In genomic region chr5:87780831-87781760, GRCh38 we compare ENCODE assay signal across 8 cellular contexts.
DNase-seq lines count a peak whose midpoint lies in the region; ATAC-seq, FAIRE-seq and TF ChIP-seq lines count a peak whose summit lies in the region.

No MANE protein-coding gene starts in this region.

- H3K4me1 ChIP-seq in CD4-positive, alpha-beta memory T cell (ENCODE audit: insufficient read depth, low read length), result no peaks in the 10 kb centered on the region
- H3K4me1 ChIP-seq in colonic mucosa (no peaks in the 10 kb centered on the region), HepG2 (ENCODE audit: insufficient read depth, low read length) (no peaks in the 10 kb centered on the region)

- H3K36me3 Mint-ChIP-seq in CD4-positive, alpha-beta memory T cell, result no peaks in the 10 kb centered on the region

- ATAC-seq in GM19455 (IDR thresholded peaks at IDR 0.05; ENCODE audit: unreplicated experiment) (peak; percentile 100), HG03558 (IDR thresholded peaks at IDR 0.05; ENCODE audit: extremely low read depth, unreplicated experiment) (peak; percentile 95), HepG2 (peak; percentile 100)

- no peaks in the 10 kb centered on the region for H4K20me1 ChIP-seq in HepG2 (ENCODE audit: insufficient read depth, low read length)

- no peak overlapping the region for H3K4me3 Mint-ChIP-seq in CD4-positive, alpha-beta memory T cell

- peak; percentile 84 for TF ChIP-seq RAD21 in HepG2 (CRISPR knock-in tag; IDR thresholded peaks at IDR 0.05)

- no TSS peak for BruUV-seq in HepG2 (replicated peaks; lab: Mats Ljungman, UMichigan)

- no peak for TF ChIP-seq EP300 in HepG2 (IDR thresholded peaks at IDR 0.05; ENCODE audit: low read depth in 2 of 2, low read length in 2 of 2)
- no peak for TF ChIP-seq EP300 in HepG2 (CRISPR knock-in tag; IDR thresholded peaks at IDR 0.05; ENCODE audit: borderline replicate concordance)

- DNase-seq in CD4-positive, alpha-beta memory T cell, result peak; percentile 67 to 76 (median 72)
- DNase-seq in NCI-H526 (lab: John Stamatoyannopoulos, UW) (peak; percentile 81 to 88), colonic mucosa (peak; percentile 78), HepG2 (ENCODE audit: low spot score) (peak; percentile 70)
- DNase-seq in activated CD4-positive, alpha-beta T cell treated with anti-CD3 and anti-CD28 coated beads for 48 hours, result peak; percentile 83
- peak; percentile 34 to 51 (median 39) for DNase-seq in stimulated activated CD4-positive, alpha-beta T cell treated with anti-CD3 and anti-CD28 coated beads, TNF-alpha, amount 100 ng/mL, for 1 hour (ENCODE audit: low read depth in 3 of 3, low spot score in 1 of 3)

- POLR2A ChIA-PET in CD4-positive, alpha-beta memory T cell (lab: Charles Lee; ENCODE audit: partially characterized antibody), result no interaction called here
- POLR2A ChIA-PET in HepG2 (lab: Yijun Ruan, JAX), result no interaction called here

- no peaks in the 10 kb centered on the region for H3K79me2 ChIP-seq in HepG2 (ENCODE audit: insufficient read depth, low read length)

- FAIRE-seq in HepG2 (lab: Jason Lieb, UNC), result peak; percentile 89

- no peak for TF ChIP-seq POLR2A in HepG2 (IDR thresholded peaks at IDR 0.05; ENCODE audit: insufficient read depth in 1 of 2, low read depth in 2 of 2, low read length in 2 of 2)

- H3K36me3 ChIP-seq in CD4-positive, alpha-beta memory T cell (ENCODE audit: insufficient read depth, low read length), result no peaks in the 10 kb centered on the region
- H3K36me3 ChIP-seq in colonic mucosa (no peaks in the 10 kb centered on the region), HepG2 (replicated peaks in 1 of 2; ENCODE audit: control insufficient read depth in 1 of 2, insufficient read depth in 2 of 2, low read length in 2 of 2) (no peaks in the 10 kb centered on the region)

- H3K27me3 ChIP-seq in CD4-positive, alpha-beta memory T cell (ENCODE audit: insufficient read depth, low read length), result peaks cover 7% of the 10 kb centered on the region
- H3K27me3 ChIP-seq in colonic mucosa (no peaks in the 10 kb centered on the region), HepG2 (ENCODE audit: control insufficient read depth in 1 of 2, insufficient read depth in 2 of 2, low read length in 2 of 2) (peaks cover 0 to 1% of the 10 kb centered on the region in 2 experiments; a peak in 1 of 5 replicates)

- CTCF ChIA-PET in CD4-positive, alpha-beta memory T cell (lab: Charles Lee; ENCODE audit: partially characterized antibody), result interaction anchor here (0.6 to 7.1 kb wide), 14 partner anchors 10 to 953 kb away, joined by 3 to 133 read pairs (median 4); no protein-coding TSS in a partner anchor
- CTCF ChIA-PET in HepG2 (lab: Yijun Ruan, JAX; ENCODE audit: low intra/inter-chr PET ratio, low total read pairs), result interaction anchor here (1.5 to 3.1 kb wide), 4 partner anchors 899 to 948 kb away, joined by 6 to 32 read pairs (median 19); no protein-coding TSS in a partner anchor

- H3K27ac ChIP-seq in CD4-positive, alpha-beta memory T cell (ENCODE audit: low read depth, low read length), result no peak overlapping the region
- H3K27ac ChIP-seq in colonic mucosa, result no peak overlapping the region
- no peak overlapping the region for H3K27ac ChIP-seq in HepG2 (ENCODE audit: extremely low read length, insufficient read depth, low read length)

- no peak overlapping the region for H3K4me2 ChIP-seq in HepG2 (ENCODE audit: low read depth, low read length)

- peaks cover 0 to 2% (median under 1%) of the 10 kb centered on the region in 4 donors for H3K4me1 Mint-ChIP-seq in CD4-positive, alpha-beta memory T cell

- intact Hi-C loops in CD4-positive, alpha-beta memory T cell (cut with micrococcal nuclease), result loop anchor here (1.0 kb wide), 3 partner anchors 899 to 943 kb away; no protein-coding TSS in a partner anchor
- intact Hi-C loops in colonic mucosa (cut with DNase I), result loop anchor here (5.0 kb wide), 1 partner anchor 906 kb away; no protein-coding TSS in a partner anchor
- intact Hi-C loops in HepG2 (cut with micrococcal nuclease; ENCODE audit: unreplicated experiment), result loop anchor here (1.0 to 2.0 kb wide), 6 partner anchors 409 to 948 kb away; no protein-coding TSS in a partner anchor

- H3K27ac Mint-ChIP-seq in CD4-positive, alpha-beta memory T cell, result no peak overlapping the region

- 10% methylated on average over 13 of the region's 13 CpGs for WGBS in HepG2 (ENCODE audit: low lambda C conversion rate)

- H2AFZ ChIP-seq in HepG2 (ENCODE audit: low read length), result no peak overlapping the region

- H3K9me3 ChIP-seq in CD4-positive, alpha-beta memory T cell (ENCODE audit: control insufficient read depth in 1 of 2, low read length in 2 of 2), result no peaks in the 10 kb centered on the region
- H3K9me3 ChIP-seq in colonic mucosa (no peaks in the 10 kb centered on the region), HepG2 (ENCODE audit: low read length) (no peaks in the 10 kb centered on the region)

- no peak overlapping the region for H3K4me3 ChIP-seq in CD4-positive, alpha-beta memory T cell (ENCODE audit: low read length in 2 of 2)
- H3K4me3 ChIP-seq in colonic mucosa (no peak overlapping the region), HepG2 (replicated peaks in 1 of 3; ENCODE audit: insufficient read depth in 1 of 3, low read depth in 2 of 3, low read length in 3 of 3) (no peak overlapping the region)

- H3K27me3 Mint-ChIP-seq in CD4-positive, alpha-beta memory T cell, result peaks cover 8 to 15% of the 10 kb centered on the region in 2 donors

- in situ Hi-C loops in HepG2 (cut with HindIII; ENCODE audit: extremely low pct_ligation_motif_present, low pct_unique_long_range_greater_than_20kb), result loop anchor here (5.0 kb wide), 1 partner anchor 906 kb away; no protein-coding TSS in a partner anchor

- H3K9ac ChIP-seq in colonic mucosa (ENCODE audit: low read depth in 2 of 2, low read length in 2 of 2) (no peak overlapping the region), HepG2 (ENCODE audit: insufficient read depth, low read depth, low read length) (no peak overlapping the region)

- TF ChIP-seq CTCF in colonic mucosa (IDR thresholded peaks at IDR 0.05), result peak; percentile 81
- TF ChIP-seq CTCF in HepG2 (CRISPR knock-in tag; IDR thresholded peaks at IDR 0.05), result peak; percentile 94

- H3K9me3 Mint-ChIP-seq in CD4-positive, alpha-beta memory T cell, result no peaks in the 10 kb centered on the region

TF ChIP-seq in HepG2, 621 proteins besides CTCF, POLR2A, EP300 and RAD21 (continues in another document):
- TF ChIP-seq SOX13 (IDR thresholded peaks at IDR 0.05) (no peak), SOX13 (CRISPR knock-in tag; conservative IDR thresholded peaks at IDR 0.05 in 1 of 2, IDR thresholded peaks at IDR 0.05 in 1 of 2) (no peak), GMEB2 (CRISPR knock-in tag; IDR thresholded peaks at IDR 0.05; ENCODE audit: low read depth) (no peak), ZNF777 (CRISPR knock-in tag; IDR thresholded peaks at IDR 0.05) (no peak), SRSF1 (optimal IDR thresholded peaks at IDR 0.05; ENCODE audit: low read depth, low read length) (no peak), KDM2A (CRISPR knock-in tag; IDR thresholded peaks at IDR 0.05; ENCODE audit: borderline replicate concordance, low read depth) (peak; percentile 78; the same call in 1 of the 2 replicates), PBX2 (CRISPR knock-in tag; IDR thresholded peaks at IDR 0.05) (no peak), ZNF136 (CRISPR knock-in tag; IDR thresholded peaks at IDR 0.05; ENCODE audit: low read depth) (no peak), TGIF2 (CRISPR knock-in tag; IDR thresholded peaks at IDR 0.05) (no peak), MTF1 (CRISPR knock-in tag; IDR thresholded peaks at IDR 0.05) (no peak), ZMAT3 (CRISPR knock-in tag; conservative IDR thresholded peaks at IDR 0.05) (no peak), EHMT2 (IDR thresholded peaks at IDR 0.05; ENCODE audit: borderline replicate concordance, low read depth, low read length) (no peak), REPIN1 (CRISPR knock-in tag; IDR thresholded peaks at IDR 0.05; ENCODE audit: borderline replicate concordance, low read depth) (no peak), DMTF1 (CRISPR knock-in tag; IDR thresholded peaks at IDR 0.05) (no peak), PHF5A (CRISPR knock-in tag; IDR thresholded peaks at IDR 0.05; ENCODE audit: low read depth, unreplicated experiment) (no peak)
